ENCODE assay signal across 8 cellular contexts in genomic region chr2:175251425-175252041, GRCh38.
DNase-seq lines count a peak whose midpoint lies in the region; ATAC-seq and TF ChIP-seq lines count a peak whose summit lies in the region.

No MANE protein-coding gene starts in this region.

- peak; percentile 15 for DNase-seq in NCI-H2029 (lab: John Stamatoyannopoulos, UW)
- DNase-seq in NCI-H2029 treated with DMSO at 0.1 percent for 48 hours (lab: John Stamatoyannopoulos, UW), result no peak
- peak; percentile 32 for DNase-seq in Jurkat, Clone E6-1 (ENCODE audit: low read depth, low spot score)
- DNase-seq in foreskin fibroblast, result peak; percentile 27 to 71
- peak; percentile 9 for DNase-seq in smooth muscle cell of the brain vasculature (ENCODE audit: low read depth, low spot score)

- TF ChIP-seq CTCF in foreskin fibroblast (IDR thresholded peaks at IDR 0.05; ENCODE audit: low read depth, low read length), result peak; percentile 65

- H3K4me3 ChIP-seq in Jurkat, Clone E6-1 (ENCODE audit: low read length), result no peak overlapping the region
- H3K4me3 ChIP-seq in foreskin fibroblast (ENCODE audit: low read depth in 1 of 2, low read length in 2 of 2), result no peak overlapping the region

- peak; percentile 74 for ATAC-seq in SK-N-SH treated with all-trans-retinoic acid at 6 μM for 48 hours
- ATAC-seq in GM19395 (IDR thresholded peaks at IDR 0.05; ENCODE audit: unreplicated experiment), result no peak
- no peak for ATAC-seq in GM18502 (IDR thresholded peaks at IDR 0.05; ENCODE audit: poor library complexity, unreplicated experiment)

TF ChIP-seq in SK-N-SH treated with all-trans-retinoic acid at 6 μM for 48 hours, 23 proteins besides CTCF, POLR2A, EP300 and RAD21:
- TF ChIP-seq OSR1 (CRISPR knock-in tag; IDR thresholded peaks at IDR 0.05) (no peak), CSDC2 (CRISPR knock-in tag; IDR thresholded peaks at IDR 0.05) (no peak), ARNTL (CRISPR knock-in tag; IDR thresholded peaks at IDR 0.05; ENCODE audit: borderline replicate concordance, low read depth) (no peak), ZNF565 (CRISPR knock-in tag; conservative IDR thresholded peaks at IDR 0.05; ENCODE audit: low read depth) (no peak), TCF4 (CRISPR knock-in tag; IDR thresholded peaks at IDR 0.05; ENCODE audit: borderline replicate concordance) (no peak), PATZ1 (CRISPR knock-in tag; IDR thresholded peaks at IDR 0.05; ENCODE audit: borderline replicate concordance) (no peak), SNAI2 (CRISPR knock-in tag; IDR thresholded peaks at IDR 0.05) (no peak), ZFP30 (CRISPR knock-in tag; IDR thresholded peaks at IDR 0.05) (no peak), PPARA (CRISPR knock-in tag; IDR thresholded peaks at IDR 0.05; ENCODE audit: borderline replicate concordance) (no peak), ESRRG (CRISPR knock-in tag; IDR thresholded peaks at IDR 0.05) (no peak), GLIS3 (CRISPR knock-in tag; IDR thresholded peaks at IDR 0.05) (no peak)
- TF ChIP-seq, protein P1, sequence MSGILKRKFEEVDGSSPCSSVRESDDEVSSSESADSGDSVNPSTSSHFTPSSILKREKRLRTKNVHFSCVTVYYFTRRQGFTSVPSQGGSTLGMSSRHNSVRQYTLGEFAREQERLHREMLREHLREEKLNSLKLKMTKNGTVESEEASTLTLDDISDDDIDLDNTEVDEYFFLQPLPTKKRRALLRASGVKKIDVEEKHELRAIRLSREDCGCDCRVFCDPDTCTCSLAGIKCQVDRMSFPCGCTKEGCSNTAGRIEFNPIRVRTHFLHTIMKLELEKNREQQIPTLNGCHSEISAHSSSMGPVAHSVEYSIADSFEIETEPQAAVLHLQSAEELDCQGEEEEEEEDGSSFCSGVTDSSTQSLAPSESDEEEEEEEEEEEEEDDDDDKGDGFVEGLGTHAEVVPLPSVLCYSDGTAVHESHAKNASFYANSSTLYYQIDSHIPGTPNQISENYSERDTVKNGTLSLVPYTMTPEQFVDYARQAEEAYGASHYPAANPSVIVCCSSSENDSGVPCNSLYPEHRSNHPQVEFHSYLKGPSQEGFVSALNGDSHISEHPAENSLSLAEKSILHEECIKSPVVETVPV (CRISPR knock-in tag; IDR thresholded peaks at IDR 0.05), result no peak
